Comparison of ENCODE assay signal across 13 cellular contexts in the genomic region with DNA sequence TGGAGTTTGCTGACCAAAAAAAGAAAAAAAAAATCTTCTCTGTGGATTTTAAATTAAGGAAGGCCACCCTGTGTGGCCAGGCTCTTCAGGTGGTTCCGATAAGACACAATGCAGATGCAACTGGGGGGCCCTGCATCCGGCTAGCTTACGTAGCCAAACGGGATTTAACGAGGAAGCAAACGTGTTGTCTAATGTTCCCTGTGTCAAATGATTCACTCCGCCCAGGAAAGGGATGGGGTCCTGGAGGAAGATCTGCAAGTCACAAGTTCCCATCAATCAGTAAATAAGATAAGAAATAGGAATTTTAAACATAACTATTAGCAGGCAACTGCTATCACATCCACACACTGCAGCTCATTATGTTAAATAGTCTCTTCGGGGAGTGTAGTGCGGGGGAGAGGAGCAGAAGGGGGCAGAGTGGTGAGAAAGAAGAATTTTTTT.
A peak's percentile ranks its signal among the peaks of the same experiment; 100 is the strongest.
DNase-seq lines count a peak whose midpoint lies in the region; TF ChIP-seq lines count a peak whose summit lies in the region.
"Had no signal": no experiment of that assay in that cellular context is flagged by ENCODE, and none has a peak within 500 bp of the region (broad histone marks: within the 10 kb centered on the region; RNA-seq: fewer than 3 reads in every experiment).

No MANE protein-coding gene starts in this region.

- CTCF ChIA-PET in activated naive CD4-positive, alpha-beta T cell treated with anti-CD3 and anti-CD28 coated beads for 36 hours (lab: Charles Lee): interaction anchor here (1.0 kb wide), 1 partner anchor 17 kb away, joined by 3 read pairs; no protein-coding TSS in a partner anchor

- no peaks in the 10 kb centered on the region for H3K36me3 Mint-ChIP-seq in neural crest cell (ENCODE audit: low read depth)
- no peaks in the 10 kb centered on the region for H3K36me3 Mint-ChIP-seq in activated naive CD4-positive, alpha-beta T cell treated with anti-CD3 and anti-CD28 coated beads for 36 hours (ENCODE audit: low read depth)
- H3K36me3 Mint-ChIP-seq: activated naive CD8-positive, alpha-beta T cell treated with anti-CD3 and anti-CD28 coated beads, Interleukin-2, amount 10 ng/mL, durations not matched to agents 7 days and 5 days had no signal

- no peak overlapping the region for H3K27ac Mint-ChIP-seq in neural crest cell (ENCODE audit: unreplicated experiment)
- no peak overlapping the region for H3K27ac Mint-ChIP-seq in activated naive CD4-positive, alpha-beta T cell treated with anti-CD3 and anti-CD28 coated beads for 36 hours
- H3K27ac Mint-ChIP-seq: activated CD4-positive, alpha-beta T cell treated with anti-CD3 and anti-CD28 coated beads, Interleukin-2, amount 10 ng/mL, durations not matched to agents 24 days and 14 days; activated naive CD8-positive, alpha-beta T cell treated with anti-CD3 and anti-CD28 coated beads, Interleukin-2, amount 10 ng/mL, durations not matched to agents 7 days and 5 days; stimulated activated naive CD8-positive, alpha-beta T cell treated with anti-CD3 and anti-CD28 coated beads, Interleukin-15, amount 100 ng/mL, for 72 hours had no signal

- peaks cover 50% of the 10 kb centered on the region for H3K4me1 ChIP-seq in SJCRH30
- peaks cover 0 to 6% of the 10 kb centered on the region in 2 donors for H3K4me1 ChIP-seq in adrenal gland (replicated peaks in 1 of 2)

- intact Hi-C loops in adrenal gland (cut with DNase I): no loop called here
- intact Hi-C loops in activated naive CD4-positive, alpha-beta T cell treated with anti-CD3 and anti-CD28 coated beads for 36 hours (cut with micrococcal nuclease): loop anchor here (5.0 to 10.0 kb wide), 2 partner anchors 182 to 705 kb away; no protein-coding TSS in a partner anchor

- peak overlapping the region; percentile 63 for H3K4me3 Mint-ChIP-seq in neural crest cell
- no peak overlapping the region for H3K4me3 Mint-ChIP-seq in activated naive CD4-positive, alpha-beta T cell treated with anti-CD3 and anti-CD28 coated beads for 36 hours
- H3K4me3 Mint-ChIP-seq: activated CD4-positive, alpha-beta T cell treated with anti-CD3 and anti-CD28 coated beads, Interleukin-2, amount 10 ng/mL, durations not matched to agents 24 days and 14 days; activated naive CD8-positive, alpha-beta T cell treated with anti-CD3 and anti-CD28 coated beads, Interleukin-2, amount 10 ng/mL, durations not matched to agents 7 days and 5 days; stimulated activated naive CD8-positive, alpha-beta T cell treated with anti-CD3 and anti-CD28 coated beads, Interleukin-15, amount 100 ng/mL, for 72 hours had no signal

- no peak for TF ChIP-seq POLR2A in adrenal gland (IDR thresholded peaks at IDR 0.05)

- H3K4me3 ChIP-seq in SJCRH30 (peak overlapping the region; percentile 20), fibroblast of pulmonary artery (replicated peaks; ENCODE audit: low read depth, low read length) (no peak overlapping the region), adrenal gland (no peak overlapping the region)
- H3K4me3 ChIP-seq: uterus had no signal

- peaks cover 31% of the 10 kb centered on the region for H3K4me1 Mint-ChIP-seq in neural crest cell
- H3K4me1 Mint-ChIP-seq in activated naive CD4-positive, alpha-beta T cell treated with anti-CD3 and anti-CD28 coated beads for 36 hours (ENCODE audit: low read depth): no peaks in the 10 kb centered on the region
- H3K4me1 Mint-ChIP-seq: activated CD4-positive, alpha-beta T cell treated with anti-CD3 and anti-CD28 coated beads, Interleukin-2, amount 10 ng/mL, durations not matched to agents 24 days and 14 days had no signal

- peaks cover 5% of the 10 kb centered on the region for H3K9me3 Mint-ChIP-seq in neural crest cell
- H3K9me3 Mint-ChIP-seq in activated naive CD4-positive, alpha-beta T cell treated with anti-CD3 and anti-CD28 coated beads for 36 hours: no peaks in the 10 kb centered on the region
- H3K9me3 Mint-ChIP-seq: activated CD4-positive, alpha-beta T cell treated with anti-CD3 and anti-CD28 coated beads, Interleukin-2, amount 10 ng/mL, durations not matched to agents 24 days and 14 days; activated naive CD8-positive, alpha-beta T cell treated with anti-CD3 and anti-CD28 coated beads, Interleukin-2, amount 10 ng/mL, durations not matched to agents 7 days and 5 days; stimulated activated naive CD8-positive, alpha-beta T cell treated with anti-CD3 and anti-CD28 coated beads, Interleukin-15, amount 100 ng/mL, for 72 hours had no signal

- H3K9me3 ChIP-seq in SJCRH30 (replicated peaks) (no peaks in the 10 kb centered on the region), adrenal gland (replicated peaks in 1 of 3) (no peaks in the 10 kb centered on the region)
- H3K9me3 ChIP-seq: uterus had no signal

- DNase-seq in DMS114 treated with DMSO at 0.1 percent for 48 hours (lab: John Stamatoyannopoulos, UW; ENCODE audit: unreplicated experiment) (peak; percentile 21), SJCRH30 (peak; percentile 85 to 90), fibroblast of pulmonary artery (ENCODE audit: low read depth) (peak; percentile 25), neural crest cell (ENCODE audit: low read depth, low spot score) (no peak), NCI-H2107 treated with DMSO at 0.1 percent for 48 hours (lab: John Stamatoyannopoulos, UW; ENCODE audit: unreplicated experiment) (no peak), adrenal gland (no peak), pons (ENCODE audit: low spot score) (no peak)
- DNase-seq in activated naive CD4-positive, alpha-beta T cell treated with anti-CD3 and anti-CD28 coated beads for 36 hours: no peak
- DNase-seq: activated CD4-positive, alpha-beta T cell treated with anti-CD3 and anti-CD28 coated beads, Interleukin-2, amount 10 ng/mL, durations not matched to agents 24 days and 14 days; activated naive CD8-positive, alpha-beta T cell treated with anti-CD3 and anti-CD28 coated beads, Interleukin-2, amount 10 ng/mL, durations not matched to agents 7 days and 5 days; Right ventricle myocardium superior; uterus had no signal

- TF ChIP-seq CTCF in fibroblast of pulmonary artery (IDR thresholded peaks at IDR 0.05; ENCODE audit: low read length, missing control alignments) (peak; percentile 1), neural crest cell (conservative IDR thresholded peaks at IDR 0.05) (no peak), adrenal gland (IDR thresholded peaks at IDR 0.05) (no peak)

- H3K36me3 ChIP-seq in SJCRH30 (no peaks in the 10 kb centered on the region), adrenal gland (replicated peaks in 1 of 2) (no peaks in the 10 kb centered on the region)
- H3K36me3 ChIP-seq: uterus had no signal

- H3K27me3 ChIP-seq in SJCRH30: no peaks in the 10 kb centered on the region
- no peaks in the 10 kb centered on the region for H3K27me3 ChIP-seq in adrenal gland
- H3K27me3 ChIP-seq: uterus had no signal

- 39 to 44% (median 43%) methylated on average over 9 of the region's 9 CpGs for WGBS in adrenal gland, 4 donors

- H3K27ac ChIP-seq in SJCRH30 (peak overlapping the region; percentile 85), adrenal gland (no peak overlapping the region)
- H3K27ac ChIP-seq: uterus had no signal

- H3K27me3 Mint-ChIP-seq in neural crest cell (ENCODE audit: low read depth): peaks cover 29% of the 10 kb centered on the region
- peaks cover 10% of the 10 kb centered on the region for H3K27me3 Mint-ChIP-seq in activated naive CD4-positive, alpha-beta T cell treated with anti-CD3 and anti-CD28 coated beads for 36 hours (ENCODE audit: low read depth)

Comparison
In these comparisons a context has a peak if more than half of its experiments do, and no peak if none do; other contexts are left out.
1. DNase-seq: peak in DMS114 treated with DMSO at 0.1 percent for 48 hours (single experiment), SJCRH30 (2 of 2) and fibroblast of pulmonary artery (single experiment); none in neural crest cell (single experiment), NCI-H2107 treated with DMSO at 0.1 percent for 48 hours (single experiment), adrenal gland (0 of 7), activated naive CD4-positive, alpha-beta T cell treated with anti-CD3 and anti-CD28 coated beads for 36 hours (single experiment) and pons (single experiment).